24 cellular contexts compared by ENCODE assay signal in the genomic region with DNA sequence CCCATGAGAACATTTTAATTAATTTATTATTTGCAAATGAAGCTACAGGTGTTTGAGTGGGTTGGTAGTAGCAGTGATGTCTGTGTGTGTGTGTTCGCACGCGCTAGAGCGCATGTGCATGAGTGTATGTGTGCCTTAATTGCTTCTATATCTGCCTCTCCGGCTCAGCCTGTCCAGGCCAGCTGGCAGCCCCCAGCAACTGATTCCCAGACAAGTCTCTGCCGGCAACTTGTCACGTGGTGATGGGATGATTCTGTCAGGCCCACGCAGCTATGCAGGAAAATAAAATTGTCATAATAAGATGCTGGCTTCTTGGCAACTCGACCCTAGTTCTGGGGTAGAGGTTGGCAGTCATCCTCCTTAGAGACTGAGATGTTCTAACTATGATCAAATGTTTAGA.
"Had no signal": no experiment of that assay in that cellular context is flagged by ENCODE, and none has a peak within 500 bp of the region (broad histone marks: within the 10 kb centered on the region; RNA-seq: fewer than 3 reads in every experiment).

No MANE protein-coding gene starts in this region.

- H3K27me3 ChIP-seq: dorsolateral prefrontal cortex, esophagus muscularis mucosa, neutrophil, right lobe of liver, suprapubic skin, thyroid gland, upper lobe of left lung, vagina had no signal

- H3K36me3 Mint-ChIP-seq: immature natural killer cell; naive thymus-derived CD4-positive, alpha-beta T cell; stimulated activated effector memory CD8-positive, alpha-beta T cell treated with anti-CD3 and anti-CD28 coated beads, Interleukin-12 subunit alpha, Interleukin-12 subunit beta, amount 100 ng/mL, for 72 hours had no signal

- H3K9me3 Mint-ChIP-seq: nephron progenitor cell had no signal

- H3K27ac ChIP-seq: dorsolateral prefrontal cortex, esophagus muscularis mucosa, left ventricle myocardium inferior, lower lobe of right lung, neutrophil, psoas muscle, right lobe of liver, suprapubic skin, thyroid gland, upper lobe of left lung, vagina had no signal

- H3K4me3 ChIP-seq: dorsolateral prefrontal cortex, esophagus muscularis mucosa, left ventricle myocardium inferior, lower lobe of right lung, psoas muscle, right lobe of liver, suprapubic skin, thyroid gland, upper lobe of left lung, vagina had no signal

- H3K27ac Mint-ChIP-seq: immature natural killer cell; naive thymus-derived CD4-positive, alpha-beta T cell; nephron progenitor cell; stimulated activated effector memory CD8-positive, alpha-beta T cell treated with anti-CD3 and anti-CD28 coated beads, Interleukin-12 subunit alpha, Interleukin-12 subunit beta, amount 100 ng/mL, for 72 hours had no signal

- H3K27me3 Mint-ChIP-seq: naive thymus-derived CD4-positive, alpha-beta T cell had no signal

- H3K9me3 ChIP-seq: esophagus muscularis mucosa, left ventricle myocardium inferior, lower lobe of right lung, neutrophil, psoas muscle, right lobe of liver, suprapubic skin, thyroid gland, upper lobe of left lung, vagina had no signal

- H3K4me3 Mint-ChIP-seq: immature natural killer cell; naive thymus-derived CD4-positive, alpha-beta T cell; nephron progenitor cell; stimulated activated effector memory CD8-positive, alpha-beta T cell treated with anti-CD3 and anti-CD28 coated beads, Interleukin-12 subunit alpha, Interleukin-12 subunit beta, amount 100 ng/mL, for 72 hours had no signal

- H3K4me1 ChIP-seq: esophagus muscularis mucosa, left ventricle myocardium inferior, lower lobe of right lung, psoas muscle, right lobe of liver, thyroid gland, upper lobe of left lung, vagina had no signal

- ATAC-seq: left cardiac atrium; lower lobe of right lung; naive thymus-derived CD4-positive, alpha-beta T cell; psoas muscle; right lobe of liver; stimulated activated effector memory CD8-positive, alpha-beta T cell treated with anti-CD3 and anti-CD28 coated beads, Interleukin-12 subunit alpha, Interleukin-12 subunit beta, amount 100 ng/mL, for 72 hours; stimulated activated naive CD8-positive, alpha-beta T cell treated with anti-CD3 and anti-CD28 coated beads, Interleukin-15, Interleukin-2, amounts not matched to agents 100 U/mL and 50 U/mL, for 24 hours had no signal

- H3K36me3 ChIP-seq: esophagus muscularis mucosa, left ventricle myocardium inferior, lower lobe of right lung, neutrophil, right lobe of liver, suprapubic skin, thyroid gland, upper lobe of left lung, vagina had no signal

- H3K4me1 Mint-ChIP-seq: immature natural killer cell; naive thymus-derived CD4-positive, alpha-beta T cell; stimulated activated effector memory CD8-positive, alpha-beta T cell treated with anti-CD3 and anti-CD28 coated beads, Interleukin-12 subunit alpha, Interleukin-12 subunit beta, amount 100 ng/mL, for 72 hours had no signal

- DNase-seq: cortex of kidney; dorsolateral prefrontal cortex; effector CD8-positive, alpha-beta T cell; immature natural killer cell; kidney; left cardiac atrium; left ventricle myocardium inferior; lower lobe of right lung; mesendoderm; naive thymus-derived CD4-positive, alpha-beta T cell; nephron progenitor cell; psoas muscle; retina; right lobe of liver; stimulated activated CD4-positive, alpha-beta T cell treated with anti-CD3 and anti-CD28 coated beads, Interleukin-4, amount 100 ng/mL, for 1 hour; stimulated activated CD8-positive, alpha-beta memory T cell treated with anti-CD3 and anti-CD28 coated beads, Interleukin-4, amount 100 ng/mL, for 48 hours; stimulated activated naive CD8-positive, alpha-beta T cell treated with anti-CD3 and anti-CD28 coated beads, Interleukin-15, Interleukin-2, amounts not matched to agents 100 U/mL and 50 U/mL, for 24 hours; thyroid gland; upper lobe of left lung had no signal
